ENCODE assay signal across 12 cellular contexts in the genomic region with DNA sequence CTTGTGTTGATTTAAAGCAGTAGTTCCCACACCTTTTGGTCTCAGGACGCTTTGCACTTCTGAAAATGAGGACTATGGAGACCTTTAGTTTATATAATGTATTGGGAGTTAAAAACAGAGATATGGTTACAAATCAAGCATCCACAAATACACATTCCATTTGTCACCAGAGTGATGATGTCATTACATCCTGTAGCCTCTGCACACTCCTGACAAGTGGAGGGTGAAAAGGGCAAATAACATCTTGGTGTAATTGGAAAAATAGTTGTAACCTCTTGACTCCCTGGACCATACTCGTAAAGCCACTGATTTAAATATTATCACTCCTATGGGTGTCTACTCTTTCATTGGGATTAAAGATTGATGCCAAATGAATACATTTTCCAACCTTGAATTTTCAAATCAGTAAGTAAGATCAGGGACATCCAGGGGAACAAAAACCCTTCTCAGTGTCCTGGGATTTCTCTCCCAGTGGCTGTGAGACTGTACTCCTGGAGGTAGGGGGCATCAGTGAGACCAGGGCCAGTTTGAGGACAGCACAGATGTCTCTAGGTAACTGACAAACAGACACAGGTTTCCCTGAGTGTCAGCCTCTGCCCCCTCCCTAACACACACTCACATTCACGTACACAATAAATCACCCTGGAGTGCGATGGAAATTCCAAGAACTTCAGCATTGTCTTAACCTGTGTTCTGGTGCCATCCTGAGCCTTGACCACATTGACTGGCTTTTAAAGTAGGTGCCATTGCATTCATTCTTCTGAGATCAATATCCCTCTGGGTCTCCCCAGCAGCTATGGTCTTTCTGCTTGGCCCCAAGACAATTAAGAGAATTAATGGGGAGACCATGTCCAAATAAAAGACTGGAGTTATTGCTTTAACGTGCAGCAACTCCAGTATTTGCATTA.
DNase-seq lines count a peak whose midpoint lies in the region; ATAC-seq and TF ChIP-seq lines count a peak whose summit lies in the region.
"Had no signal": no experiment of that assay in that cellular context is flagged by ENCODE, and none has a peak within 500 bp of the region (broad histone marks: within the 10 kb centered on the region; RNA-seq: fewer than 3 reads in every experiment).

No MANE protein-coding gene starts in this region.

- H3K4me1 Mint-ChIP-seq in Calu3 (ENCODE audit: low read depth, unreplicated experiment) (peaks cover 39% of the 10 kb centered on the region), H9 (peaks cover 3% of the 10 kb centered on the region in 2 experiments; a peak in 2 of 4 replicates)
- H3K4me1 Mint-ChIP-seq in activated T-helper 17 cell treated with anti-CD3 and anti-CD28 coated beads, Interleukin-2, amount 50 U/mL, for 72 hours, result no peaks in the 10 kb centered on the region

- H3K27ac Mint-ChIP-seq in Calu3 (ENCODE audit: unreplicated experiment), result peak overlapping the region; percentile 35
- H3K27ac Mint-ChIP-seq in H9, result no peak overlapping the region; a peak in 1 of 7 replicates
- no peak overlapping the region for H3K27ac Mint-ChIP-seq in activated T-helper 17 cell treated with anti-CD3 and anti-CD28 coated beads, Interleukin-2, amount 50 U/mL, for 72 hours

- no peak for TF ChIP-seq CTCF in Calu3 (IDR thresholded peaks at IDR 0.05; ENCODE audit: unreplicated experiment)
- peak; percentile 77 for TF ChIP-seq CTCF in H9 (conservative IDR thresholded peaks at IDR 0.05)
- peak; percentile 75 for TF ChIP-seq CTCF in WERI-Rb-1 (IDR thresholded peaks at IDR 0.05; ENCODE audit: low read depth, low read length)

- intact Hi-C loops in Calu3 (cut with micrococcal nuclease; ENCODE audit: unreplicated experiment), result no loop called here

- H3K79me1 ChIP-seq in H9 (ENCODE audit: insufficient read depth, low read depth, low read length, poor library complexity, severe bottlenecking), result no peaks in the 10 kb centered on the region

- H2AK5ac ChIP-seq in H9 (ENCODE audit: insufficient read length, low read length), result no peak overlapping the region

- H3K36me3 ChIP-seq in WERI-Rb-1, result no peaks in the 10 kb centered on the region

- no peaks in the 10 kb centered on the region for H4K20me1 ChIP-seq in H9 (ENCODE audit: control insufficient read depth, insufficient read depth, insufficient read length)

- H3K36me3 Mint-ChIP-seq in Calu3 (ENCODE audit: insufficient read depth, unreplicated experiment) (peaks cover 5% of the 10 kb centered on the region), H9 (ENCODE audit: insufficient read depth in 1 of 3, low read depth in 3 of 3) (no peaks in the 10 kb centered on the region)
- H3K36me3 Mint-ChIP-seq in activated T-helper 17 cell treated with anti-CD3 and anti-CD28 coated beads, Interleukin-2, amount 50 U/mL, for 72 hours (ENCODE audit: low read depth), result no peaks in the 10 kb centered on the region

- no peak overlapping the region for H4K91ac ChIP-seq in H9 (ENCODE audit: insufficient read length, low read depth, low read length)

- H2BK5ac ChIP-seq in H9 (ENCODE audit: insufficient read length, low read length), result no peak overlapping the region

- no peak overlapping the region for H4K8ac ChIP-seq in H9 (replicated peaks; ENCODE audit: insufficient read length, low read depth, low read length)

- H3T11ph ChIP-seq in H9 (ENCODE audit: low read length), result no peak overlapping the region

- no peak overlapping the region for H2BK12ac ChIP-seq in H9 (ENCODE audit: insufficient read length, low read depth, low read length)

- no peak overlapping the region for H3K4me3 ChIP-seq in WERI-Rb-1 (ENCODE audit: low read depth, low read length)

- no CpG with 5 or more reads among the region's 5 CpGs for WGBS in H9 (ENCODE audit: extremely low coverage, insufficient read length, low lambda C conversion rate)

- no peak overlapping the region for H3K56ac ChIP-seq in H9 (ENCODE audit: insufficient read length, low read depth, low read length)

- no TSS peak for BruUV-seq in Calu3 (replicated peaks; lab: Mats Ljungman, UMichigan)

- H2BK120ac ChIP-seq in H9 (ENCODE audit: low read depth, low read length, poor library complexity, severe bottlenecking), result no peak overlapping the region

- H2AFZ ChIP-seq in H9 (ENCODE audit: low read length), result no peak overlapping the region

- H3K4me3 Mint-ChIP-seq in Calu3 (ENCODE audit: low read depth, unreplicated experiment), result no peak overlapping the region
- H3K4me3 Mint-ChIP-seq in H9, result no peak overlapping the region
- H3K4me3 Mint-ChIP-seq in activated T-helper 17 cell treated with anti-CD3 and anti-CD28 coated beads, Interleukin-2, amount 50 U/mL, for 72 hours, result no peak overlapping the region

- H3K9me3 Mint-ChIP-seq in Calu3 (ENCODE audit: low read depth, unreplicated experiment) (no peaks in the 10 kb centered on the region), H9 (no peaks in the 10 kb centered on the region)
- no peaks in the 10 kb centered on the region for H3K9me3 Mint-ChIP-seq in activated T-helper 17 cell treated with anti-CD3 and anti-CD28 coated beads, Interleukin-2, amount 50 U/mL, for 72 hours

- no peak overlapping the region for H4K5ac ChIP-seq in H9 (ENCODE audit: insufficient read length, low read depth, low read length)

- H3K27me3 Mint-ChIP-seq in Calu3 (ENCODE audit: unreplicated experiment) (no peaks in the 10 kb centered on the region), H9 (ENCODE audit: low read depth) (no peaks in the 10 kb centered on the region; the same call in 1 of the 2 replicates)
- peaks cover 14% of the 10 kb centered on the region for H3K27me3 Mint-ChIP-seq in activated T-helper 17 cell treated with anti-CD3 and anti-CD28 coated beads, Interleukin-2, amount 50 U/mL, for 72 hours

- no peaks in the 10 kb centered on the region for H3K4me1 ChIP-seq in H9 (ENCODE audit: insufficient read depth, low read length)

- no peaks in the 10 kb centered on the region for H3K27me3 ChIP-seq in H9 (ENCODE audit: insufficient read depth, low read length)
- no peaks in the 10 kb centered on the region for H3K27me3 ChIP-seq in WERI-Rb-1 (ENCODE audit: insufficient read depth, low read depth, severe bottlenecking)

- ATAC-seq in activated T-helper 17 cell treated with anti-CD3 and anti-CD28 coated beads, Interleukin-2, amount 50 U/mL, for 72 hours (replicated peaks), result no peak

- no peaks in the 10 kb centered on the region for H3K23me2 ChIP-seq in H9 (ENCODE audit: insufficient read length, low read depth, low read length, poor library complexity, severe bottlenecking)

- H2BK20ac ChIP-seq in H9 (ENCODE audit: low read depth, low read length, poor library complexity, severe bottlenecking), result no peak overlapping the region

- H3K18ac ChIP-seq in H9 (ENCODE audit: insufficient read length, low read depth, low read length), result no peak overlapping the region

- DNase-seq in Calu3, result peak; percentile 27
- peak; percentile 49 for DNase-seq in H9
- peak; percentile 53 for DNase-seq in WERI-Rb-1
- peak; percentile 47 for DNase-seq in kidney tubule cell (ENCODE audit: low spot score)
- no peak for DNase-seq in NCI-H146 treated with DMSO at 0.1 percent for 48 hours (lab: John Stamatoyannopoulos, UW; ENCODE audit: unreplicated experiment)
- DNase-seq in NCI-H526 treated with DMSO at 0.1 percent for 48 hours (lab: John Stamatoyannopoulos, UW), result no peak
- no peak for DNase-seq in cortex of kidney (lab: John Stamatoyannopoulos, UW)
- DNase-seq: activated CD4-positive, alpha-beta T cell treated with anti-CD3 and anti-CD28 coated beads for 1 hour; GOT3; NK-92 treated with Interleukin-12 subunit alpha and Interleukin-12 subunit beta, amount 100 ng/mL, for 24 hours; occipital lobe had no signal

- H3K9ac ChIP-seq in H9 (ENCODE audit: extremely low read depth, insufficient read length, low read length), result no peak overlapping the region

- no peak overlapping the region for H2BK15ac ChIP-seq in H9 (ENCODE audit: low read depth, low read length)

- H3K14ac ChIP-seq in H9 (ENCODE audit: insufficient read depth, low read length), result no peak overlapping the region

- no peak overlapping the region for H3K4ac ChIP-seq in H9 (ENCODE audit: low read depth, low read length)

- no peaks in the 10 kb centered on the region; the same call in 1 of the 2 replicates for H3K79me2 ChIP-seq in H9 (ENCODE audit: insufficient read depth, low read length)

- no peak overlapping the region for H3K4me2 ChIP-seq in H9 (ENCODE audit: insufficient read depth, insufficient read length, low read length)

- CTCF ChIA-PET in Calu3 (lab: Charles Lee), result no interaction called here

- H3K23ac ChIP-seq in H9 (ENCODE audit: insufficient read length, low read depth, low read length), result no peak overlapping the region

- H3K27ac ChIP-seq in H9 (ENCODE audit: insufficient read length, low read depth, low read length) (no peak overlapping the region), WERI-Rb-1 (no peak overlapping the region)

- H3K9me3 ChIP-seq in H9 (ENCODE audit: control insufficient read depth, low read depth, low read length), result no peaks in the 10 kb centered on the region
- no peaks in the 10 kb centered on the region for H3K9me3 ChIP-seq in WERI-Rb-1 (ENCODE audit: severe bottlenecking)

Comparison
In these comparisons a context has a peak if more than half of its experiments do, and no peak if none do; other contexts are left out.
1. DNase-seq: peak in Calu3 (single experiment), H9 (single experiment), WERI-Rb-1 (single experiment) and kidney tubule cell (single experiment); none in NCI-H146 treated with DMSO at 0.1 percent for 48 hours (single experiment), NCI-H526 treated with DMSO at 0.1 percent for 48 hours (single experiment) and cortex of kidney (single experiment).